ENCODE assay signal across 1 cellular context in genomic region chr15:31062965-31063355, GRCh38.
TF ChIP-seq lines count a peak whose summit lies in the region.

No MANE protein-coding gene starts in this region.

TF ChIP-seq in endothelial cell of umbilical vein, 7 proteins besides CTCF, POLR2A, EP300 and RAD21:
- TF ChIP-seq MYC (IDR thresholded peaks at IDR 0.05; ENCODE audit: low read depth, low read length) (no peak), FOS (IDR thresholded peaks at IDR 0.05; ENCODE audit: borderline replicate concordance, insufficient read depth, low read length) (no peak), MAX (IDR thresholded peaks at IDR 0.05; ENCODE audit: insufficient read depth, insufficient read length) (no peak), EZH2 (IDR thresholded peaks at IDR 0.05; ENCODE audit: borderline replicate concordance, low read depth, low read length, severe bottlenecking) (no peak), POLR2AphosphoS5 (IDR thresholded peaks at IDR 0.05; ENCODE audit: insufficient read depth, low read depth, low read length) (no peak), JUN (IDR thresholded peaks at IDR 0.05; ENCODE audit: borderline replicate concordance, insufficient read depth, insufficient read length, low read depth) (no peak), GATA2 (IDR thresholded peaks at IDR 0.05; ENCODE audit: insufficient read depth, insufficient read length, low read depth, low read length) (no peak)
